Comparison of ENCODE assay signal across 15 cellular contexts in genomic region chr2:180823546-180824141, GRCh38.
DNase-seq lines count a peak whose midpoint lies in the region; ATAC-seq lines count a peak whose summit lies in the region.
"Had no signal": no experiment of that assay in that cellular context is flagged by ENCODE, and none has a peak within 500 bp of the region (broad histone marks: within the 10 kb centered on the region; RNA-seq: fewer than 3 reads in every experiment).

No MANE protein-coding gene starts in this region.

- H3K9me3 ChIP-seq in adipocyte (ENCODE audit: control insufficient read depth, low read length): no peaks in the 10 kb centered on the region
- H3K9me3 ChIP-seq: mucosa of descending colon had no signal

- H3K9ac ChIP-seq in adipocyte (ENCODE audit: low read length): no peak overlapping the region

- no peak overlapping the region for H3K4me3 ChIP-seq in adipocyte (ENCODE audit: low read length)
- H3K4me3 ChIP-seq: mucosa of descending colon had no signal

- no peaks in the 10 kb centered on the region for H3K4me1 ChIP-seq in adipocyte (ENCODE audit: control insufficient read depth, insufficient read depth, low read length)

- ATAC-seq in HG02885 (IDR thresholded peaks at IDR 0.05; ENCODE audit: poor library complexity, unreplicated experiment): peak; percentile 40
- ATAC-seq in HG03457 (IDR thresholded peaks at IDR 0.05; ENCODE audit: unreplicated experiment): no peak
- ATAC-seq: mucosa of descending colon, Right ventricle myocardium inferior had no signal

- no peak overlapping the region for H3K27ac ChIP-seq in substantia nigra (ENCODE audit: low read depth, low read length, poor library complexity, severe bottlenecking)

- H3K36me3 ChIP-seq in adipocyte (ENCODE audit: control insufficient read depth, insufficient read depth, low read length, severe bottlenecking): no peaks in the 10 kb centered on the region

- no peaks in the 10 kb centered on the region for H3K27me3 ChIP-seq in adipocyte (replicated peaks; ENCODE audit: control insufficient read depth, insufficient read depth, low read length)

- DNase-seq in AG08396 (ENCODE audit: low spot score) (peak; percentile 13), adipocyte (ENCODE audit: low read depth) (peak; percentile 49), hepatic stellate cell (ENCODE audit: low spot score) (peak; percentile 50), T-helper 2 cell (no peak), substantia nigra (lab: John Stamatoyannopoulos, UW) (no peak)
- no peak for DNase-seq in stimulated activated CD4-positive, alpha-beta T cell treated with anti-CD3 and anti-CD28 coated beads, Interleukin-4, amount 100 ng/mL, for 24 hours
- DNase-seq: cortex of kidney, DMS79, foreskin melanocyte, islet precursor cell, mucosa of descending colon, NCI-H1092 had no signal

Comparison
In these comparisons a context has a peak if more than half of its experiments do, and no peak if none do; other contexts are left out.
1. DNase-seq: peak in AG08396 (single experiment), adipocyte (single experiment) and hepatic stellate cell (single experiment); none in T-helper 2 cell (0 of 5), substantia nigra (0 of 49) and stimulated activated CD4-positive, alpha-beta T cell treated with anti-CD3 and anti-CD28 coated beads, Interleukin-4, amount 100 ng/mL, for 24 hours (single experiment).